ENCODE assay signal across 32 cellular contexts in genomic region chr11:61108847-61109585, GRCh38. TPM values are rescaled to one million over a fixed set of nuclear protein-coding genes. Genes with fewer than 3 reads are reported as not detected.
DNase-seq lines count a peak whose midpoint lies in the region; ATAC-seq and FAIRE-seq lines count a peak whose summit lies in the region.
"Had no signal": no experiment of that assay in that cellular context is flagged by ENCODE, and none has a peak within 500 bp of the region (broad histone marks: within the 10 kb centered on the region; RNA-seq: fewer than 3 reads in every experiment).

No MANE protein-coding gene starts in this region.

- H3K9me3 Mint-ChIP-seq in activated naive CD4-positive, alpha-beta T cell treated with anti-CD3 and anti-CD28 coated beads, Interleukin-2, amount 10 ng/mL, durations not matched to agents 7 days and 5 days = no peaks in the 10 kb centered on the region
- no peaks in the 10 kb centered on the region for H3K9me3 Mint-ChIP-seq in activated CD8-positive, alpha-beta T cell treated with anti-CD3 and anti-CD28 coated beads, Interleukin-2, amount 10 ng/mL, durations not matched to agents 7 days and 5 days (ENCODE audit: insufficient read depth)
- no peaks in the 10 kb centered on the region for H3K9me3 Mint-ChIP-seq in stimulated activated effector memory CD8-positive, alpha-beta T cell treated with anti-CD3 and anti-CD28 coated beads, Interleukin-12 subunit alpha, Interleukin-12 subunit beta, amount 100 ng/mL, for 72 hours
- H3K9me3 Mint-ChIP-seq: activated B cell treated with CpG ODN at 0.5 μM for 24 hours; activated T-helper 17 cell treated with anti-CD3 and anti-CD28 coated beads, Interleukin-2, amount 50 U/mL, for 72 hours had no signal

- peak overlapping the region; percentile 68 for H3K27ac ChIP-seq in effector memory CD4-positive, alpha-beta T cell (ENCODE audit: insufficient read depth, low read length, poor library complexity, severe bottlenecking)
- H3K27ac ChIP-seq: breast epithelium, heart right ventricle, PC-9, prostate gland, sigmoid colon, vagina had no signal

- peaks cover 83% of the 10 kb centered on the region for H3K4me1 ChIP-seq in effector memory CD4-positive, alpha-beta T cell (ENCODE audit: control insufficient read depth, insufficient read depth, low read length, poor library complexity, severe bottlenecking)
- H3K4me1 ChIP-seq: breast epithelium, prostate gland, sigmoid colon, vagina had no signal

- CTCF ChIA-PET in activated naive CD4-positive, alpha-beta T cell treated with anti-CD3 and anti-CD28 coated beads, Interleukin-2, amount 10 ng/mL, durations not matched to agents 7 days and 5 days (lab: Charles Lee) = interaction anchor here (4.9 to 5.5 kb wide), 2 partner anchors 25 to 28 kb away, joined by 16 to 32 read pairs; no protein-coding TSS in a partner anchor
- CTCF ChIA-PET in activated CD8-positive, alpha-beta T cell treated with anti-CD3 and anti-CD28 coated beads, Interleukin-2, amount 10 ng/mL, durations not matched to agents 7 days and 5 days (lab: Charles Lee) = interaction anchor here (1.8 to 3.4 kb wide), 2 partner anchors 17 to 25 kb away, joined by 7 to 14 read pairs; no protein-coding TSS in a partner anchor

- H3K36me3 Mint-ChIP-seq in activated naive CD4-positive, alpha-beta T cell treated with anti-CD3 and anti-CD28 coated beads, Interleukin-2, amount 10 ng/mL, durations not matched to agents 7 days and 5 days = peaks cover 85% of the 10 kb centered on the region
- H3K36me3 Mint-ChIP-seq in activated CD8-positive, alpha-beta T cell treated with anti-CD3 and anti-CD28 coated beads, Interleukin-2, amount 10 ng/mL, durations not matched to agents 7 days and 5 days (ENCODE audit: low read depth) = peaks cover 91% of the 10 kb centered on the region
- peaks cover 81% of the 10 kb centered on the region for H3K36me3 Mint-ChIP-seq in stimulated activated effector memory CD8-positive, alpha-beta T cell treated with anti-CD3 and anti-CD28 coated beads, Interleukin-12 subunit alpha, Interleukin-12 subunit beta, amount 100 ng/mL, for 72 hours

- peak overlapping the region; percentile 30 for H3K4me3 Mint-ChIP-seq in activated naive CD4-positive, alpha-beta T cell treated with anti-CD3 and anti-CD28 coated beads, Interleukin-2, amount 10 ng/mL, durations not matched to agents 7 days and 5 days
- H3K4me3 Mint-ChIP-seq in activated CD8-positive, alpha-beta T cell treated with anti-CD3 and anti-CD28 coated beads, Interleukin-2, amount 10 ng/mL, durations not matched to agents 7 days and 5 days = peak overlapping the region; percentile 10
- peak overlapping the region; percentile 76 for H3K4me3 Mint-ChIP-seq in stimulated activated effector memory CD8-positive, alpha-beta T cell treated with anti-CD3 and anti-CD28 coated beads, Interleukin-12 subunit alpha, Interleukin-12 subunit beta, amount 100 ng/mL, for 72 hours
- H3K4me3 Mint-ChIP-seq: activated B cell treated with CpG ODN at 0.5 μM for 24 hours; activated T-helper 17 cell treated with anti-CD3 and anti-CD28 coated beads, Interleukin-2, amount 50 U/mL, for 72 hours had no signal

- H3K27ac Mint-ChIP-seq in activated naive CD4-positive, alpha-beta T cell treated with anti-CD3 and anti-CD28 coated beads, Interleukin-2, amount 10 ng/mL, durations not matched to agents 7 days and 5 days = peak overlapping the region; percentile 88
- H3K27ac Mint-ChIP-seq in activated CD8-positive, alpha-beta T cell treated with anti-CD3 and anti-CD28 coated beads, Interleukin-2, amount 10 ng/mL, durations not matched to agents 7 days and 5 days = peak overlapping the region; percentile 99
- H3K27ac Mint-ChIP-seq in stimulated activated effector memory CD8-positive, alpha-beta T cell treated with anti-CD3 and anti-CD28 coated beads, Interleukin-12 subunit alpha, Interleukin-12 subunit beta, amount 100 ng/mL, for 72 hours = peak overlapping the region; percentile 95
- H3K27ac Mint-ChIP-seq: activated B cell treated with CpG ODN at 0.5 μM for 24 hours; activated T-helper 17 cell treated with anti-CD3 and anti-CD28 coated beads, Interleukin-2, amount 50 U/mL, for 72 hours had no signal

- no peaks in the 10 kb centered on the region for H3K27me3 ChIP-seq in effector memory CD4-positive, alpha-beta T cell (replicated peaks; ENCODE audit: control insufficient read depth, insufficient read depth, low read length, poor library complexity, severe bottlenecking)
- H3K27me3 ChIP-seq: breast epithelium, heart right ventricle, sigmoid colon, vagina had no signal

- no peak for ATAC-seq in activated CD8-positive, alpha-beta T cell treated with anti-CD3 and anti-CD28 coated beads, Interleukin-2, amount 10 ng/mL, durations not matched to agents 7 days and 5 days
- ATAC-seq in stimulated activated effector memory CD8-positive, alpha-beta T cell treated with anti-CD3 and anti-CD28 coated beads, Interleukin-12 subunit alpha, Interleukin-12 subunit beta, amount 100 ng/mL, for 72 hours = no peak
- no peak for ATAC-seq in HG02623 (IDR thresholded peaks at IDR 0.05; ENCODE audit: unreplicated experiment)
- ATAC-seq: GM12878, HCT116, heart right ventricle had no signal

- H3K4me3 ChIP-seq in effector memory CD4-positive, alpha-beta T cell (ENCODE audit: insufficient read depth, low read depth, low read length, poor library complexity, severe bottlenecking) = no peak overlapping the region
- H3K4me3 ChIP-seq: breast epithelium, GM12878, heart right ventricle, PC-9, prostate gland, sigmoid colon, vagina had no signal

- H3K27me3 Mint-ChIP-seq in activated naive CD4-positive, alpha-beta T cell treated with anti-CD3 and anti-CD28 coated beads, Interleukin-2, amount 10 ng/mL, durations not matched to agents 7 days and 5 days = no peaks in the 10 kb centered on the region
- H3K27me3 Mint-ChIP-seq in activated CD8-positive, alpha-beta T cell treated with anti-CD3 and anti-CD28 coated beads, Interleukin-2, amount 10 ng/mL, durations not matched to agents 7 days and 5 days (ENCODE audit: low read depth) = no peaks in the 10 kb centered on the region
- H3K27me3 Mint-ChIP-seq: activated B cell treated with CpG ODN at 0.5 μM for 24 hours; activated T-helper 17 cell treated with anti-CD3 and anti-CD28 coated beads, Interleukin-2, amount 50 U/mL, for 72 hours had no signal

- FAIRE-seq in RCC 7860 (lab: Jason Lieb, UNC) = no peak
- FAIRE-seq: GM12878 had no signal

- no peaks in the 10 kb centered on the region for H3K9me3 ChIP-seq in effector memory CD4-positive, alpha-beta T cell (ENCODE audit: control insufficient read depth, low read length)
- H3K9me3 ChIP-seq: breast epithelium, heart right ventricle, prostate gland, sigmoid colon, vagina had no signal

- POLR2A ChIA-PET in activated CD8-positive, alpha-beta T cell treated with anti-CD3 and anti-CD28 coated beads, Interleukin-2, amount 10 ng/mL, durations not matched to agents 7 days and 5 days (lab: Charles Lee) = no interaction called here

- H3K36me3 ChIP-seq in effector memory CD4-positive, alpha-beta T cell (ENCODE audit: control insufficient read depth, insufficient read depth, low read length) = peaks cover 32% of the 10 kb centered on the region
- H3K36me3 ChIP-seq: breast epithelium, heart right ventricle, prostate gland, sigmoid colon, vagina had no signal

- H3K4me1 Mint-ChIP-seq in activated naive CD4-positive, alpha-beta T cell treated with anti-CD3 and anti-CD28 coated beads, Interleukin-2, amount 10 ng/mL, durations not matched to agents 7 days and 5 days = peaks cover 96% of the 10 kb centered on the region
- H3K4me1 Mint-ChIP-seq in activated CD8-positive, alpha-beta T cell treated with anti-CD3 and anti-CD28 coated beads, Interleukin-2, amount 10 ng/mL, durations not matched to agents 7 days and 5 days (ENCODE audit: low read depth) = peaks cover 96% of the 10 kb centered on the region
- peaks cover 75% of the 10 kb centered on the region for H3K4me1 Mint-ChIP-seq in stimulated activated effector memory CD8-positive, alpha-beta T cell treated with anti-CD3 and anti-CD28 coated beads, Interleukin-12 subunit alpha, Interleukin-12 subunit beta, amount 100 ng/mL, for 72 hours

- DNase-seq in activated naive CD4-positive, alpha-beta T cell treated with anti-CD3 and anti-CD28 coated beads, Interleukin-2, amount 10 ng/mL, durations not matched to agents 7 days and 5 days = no peak
- DNase-seq in activated naive CD4-positive, alpha-beta T cell (lab: John Stamatoyannopoulos, UW) = no peak
- no peak for DNase-seq in activated CD8-positive, alpha-beta T cell treated with anti-CD3 and anti-CD28 coated beads, Interleukin-2, amount 10 ng/mL, durations not matched to agents 7 days and 5 days
- no peak for DNase-seq in effector memory CD4-positive, alpha-beta T cell
- no peak for DNase-seq in stimulated activated effector memory CD8-positive, alpha-beta T cell treated with anti-CD3 and anti-CD28 coated beads, Interleukin-12 subunit alpha, Interleukin-12 subunit beta, amount 100 ng/mL, for 72 hours (ENCODE audit: low spot score in 2 of 2)
- DNase-seq in stimulated activated CD4-positive, alpha-beta T cell treated with anti-CD3 and anti-CD28 coated beads, Interleukin-2, amount 100 ng/mL, for 48 hours = no peak
- DNase-seq in RCC 7860 (ENCODE audit: low spot score) = no peak
- DNase-seq: activated B cell treated with CpG ODN at 0.5 μM for 24 hours; activated CD8-positive, alpha-beta memory T cell treated with anti-CD3 and anti-CD28 coated beads for 24 hours; amygdala; DMS 273 treated with DMSO at 0.1 percent for 48 hours; effector CD4-positive, alpha-beta T cell; EL; foreskin fibroblast; heart right ventricle; mammary epithelial cell; NCI-H1092 treated with DMSO at 0.1 percent for 48 hours; NCI-H2029 treated with DMSO at 0.1 percent for 48 hours; NCI-H526; PC-9; SHP77; stimulated activated naive CD4-positive, alpha-beta T cell treated with Interleukin-2 at 50 U/mL for 16 hours had no signal

RNA-seq across cellular contexts. Expression of gene CD5, which starts 6.7 kb away (rescaled TPM):
- total RNA-seq in activated CD8-positive, alpha-beta T cell treated with anti-CD3 and anti-CD28 coated beads, Interleukin-2, amount 10 ng/mL, durations not matched to agents 7 days and 5 days = 100 to 1,000 TPM; 252 to 274 TPM
- total RNA-seq: HT1080, M059J, mammary epithelial cell, PC-9 had no signal

RNA-seq across cellular contexts. Expression of gene VPS37C, which starts 52.2 kb away (rescaled TPM):
- total RNA-seq in activated CD8-positive, alpha-beta T cell treated with anti-CD3 and anti-CD28 coated beads, Interleukin-2, amount 10 ng/mL, durations not matched to agents 7 days and 5 days = 1 to 10 TPM; 3.4 to 3.8 TPM

Comparison
In these comparisons a context has a peak if more than half of its experiments do, and no peak if none do; other contexts are left out.
1. H3K4me3 Mint-ChIP-seq: peak in every context shown above with its lines; median percentile 76 in stimulated activated effector memory CD8-positive, alpha-beta T cell treated with anti-CD3 and anti-CD28 coated beads, Interleukin-12 subunit alpha, Interleukin-12 subunit beta, amount 100 ng/mL, for 72 hours; 30 in activated naive CD4-positive, alpha-beta T cell treated with anti-CD3 and anti-CD28 coated beads, Interleukin-2, amount 10 ng/mL, durations not matched to agents 7 days and 5 days; 10 in activated CD8-positive, alpha-beta T cell treated with anti-CD3 and anti-CD28 coated beads, Interleukin-2, amount 10 ng/mL, durations not matched to agents 7 days and 5 days.